Comparison of ENCODE assay signal across 9 cellular contexts in the genomic region with DNA sequence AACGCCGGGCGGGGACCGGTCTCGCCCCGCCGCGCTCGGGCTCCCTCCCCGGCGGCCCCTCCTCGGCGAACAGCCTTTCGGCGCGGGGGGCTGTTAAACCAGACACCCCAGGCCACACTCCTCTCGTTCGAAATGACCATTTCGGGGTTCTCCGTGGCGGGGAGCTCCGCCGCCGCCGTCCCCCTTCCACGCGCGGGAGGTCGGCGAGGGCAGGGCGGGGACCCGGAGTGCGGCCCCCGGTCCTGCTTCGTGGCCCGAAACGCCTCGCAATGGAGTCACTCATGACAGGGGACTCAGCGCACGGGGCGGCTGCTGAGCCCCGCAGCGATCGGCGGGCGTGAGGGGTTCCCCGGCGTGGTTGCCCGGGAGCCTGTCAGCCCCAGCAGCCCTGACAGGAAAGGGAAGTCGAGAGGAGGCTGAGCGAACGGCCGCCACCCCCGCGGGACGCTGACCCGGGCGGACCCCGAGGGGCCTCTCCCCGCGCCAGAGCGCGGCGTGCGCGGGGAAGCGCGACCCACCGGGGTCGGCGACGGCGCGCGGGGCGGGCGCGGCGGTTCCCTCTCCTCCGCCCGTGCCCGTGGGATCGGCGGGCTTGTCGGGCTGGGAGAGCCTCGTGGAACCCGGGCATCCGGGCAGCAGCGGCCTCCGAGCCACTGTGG. TPM values are rescaled to one million over a fixed set of nuclear protein-coding genes. Genes with fewer than 3 reads are reported as not detected.
DNase-seq lines count a peak whose midpoint lies in the region; ATAC-seq, FAIRE-seq and TF ChIP-seq lines count a peak whose summit lies in the region.
"Had no signal": no experiment of that assay in that cellular context is flagged by ENCODE, and none has a peak within 500 bp of the region (broad histone marks: within the 10 kb centered on the region; RNA-seq: fewer than 3 reads in every experiment).

No MANE protein-coding gene starts in this region.

- peaks cover 15% of the 10 kb centered on the region for H3K4me1 Mint-ChIP-seq in activated T-cell treated with anti-CD3 and anti-CD28 coated beads, Interleukin-2, amount 50 U/mL, for 24 hours (ENCODE audit: low read depth)

- H3K9me3 ChIP-seq in pancreas, result no peaks in the 10 kb centered on the region

- peaks cover 29% of the 10 kb centered on the region for H3K27me3 Mint-ChIP-seq in activated T-cell treated with anti-CD3 and anti-CD28 coated beads, Interleukin-2, amount 50 U/mL, for 24 hours

- no peaks in the 10 kb centered on the region for H3K27me3 ChIP-seq in pancreas

- WGBS in pancreas, 2 donors, result 0% methylated on average over 66 to 90 of the region's 90 CpGs

- peak overlapping the region in 2 of 4 donors; percentile 33 to 57 for H3K27ac ChIP-seq in pancreas

- H3K9me3 Mint-ChIP-seq in activated T-cell treated with anti-CD3 and anti-CD28 coated beads, Interleukin-2, amount 50 U/mL, for 24 hours, result no peaks in the 10 kb centered on the region
- H3K9me3 Mint-ChIP-seq: neural crest cell had no signal

- no peak for FAIRE-seq in pancreas (lab: Jason Lieb, UNC)

- no peaks in the 10 kb centered on the region for H3K36me3 ChIP-seq in pancreas

- H3K4me3 Mint-ChIP-seq in activated T-cell treated with anti-CD3 and anti-CD28 coated beads, Interleukin-2, amount 50 U/mL, for 24 hours, result peak overlapping the region; percentile 76

- intact Hi-C loops in pancreas (cut with DNase I), result loop anchor here in 1 of 3 donors (5.0 kb wide), 1 partner anchor 132 kb away; no protein-coding TSS in a partner anchor

- DNase-seq in NCI-H2227 (lab: John Stamatoyannopoulos, UW; ENCODE audit: unreplicated experiment) (peak; percentile 37), NCI-H2227 treated with DMSO at 0.1 percent for 48 hours (lab: John Stamatoyannopoulos, UW) (no peak), NCI-H146 (lab: John Stamatoyannopoulos, UW) (peak; percentile 74), fibroblast of villous mesenchyme (ENCODE audit: low read depth) (peak; percentile 24), pancreas (peak in 2 of 6 donors; percentile 68 to 77), NCI-H187 (lab: John Stamatoyannopoulos, UW) (no peak)
- DNase-seq in activated T-cell treated with anti-CD3 and anti-CD28 coated beads, Interleukin-2, amount 50 U/mL, for 24 hours, result peak; percentile 72

- no peak for TF ChIP-seq CTCF in fibroblast of villous mesenchyme (IDR thresholded peaks at IDR 0.05; ENCODE audit: insufficient read depth, low read depth, low read length)
- no peak for TF ChIP-seq CTCF in pancreas (IDR thresholded peaks at IDR 0.05)

- no peaks in the 10 kb centered on the region for H3K36me3 Mint-ChIP-seq in activated T-cell treated with anti-CD3 and anti-CD28 coated beads, Interleukin-2, amount 50 U/mL, for 24 hours (ENCODE audit: low read depth)

- peak overlapping the region; percentile 71 for H3K27ac Mint-ChIP-seq in activated T-cell treated with anti-CD3 and anti-CD28 coated beads, Interleukin-2, amount 50 U/mL, for 24 hours

- ATAC-seq in HG02571 (IDR thresholded peaks at IDR 0.05; ENCODE audit: unreplicated experiment), result peak; percentile 40
- peak; percentile 21 to 43 (median 30) for ATAC-seq in pancreas

- H3K4me3 ChIP-seq in fibroblast of villous mesenchyme (ENCODE audit: low read depth, low read length) (peak overlapping the region; percentile 71), pancreas (peak overlapping the region; percentile 69 to 91 (median 86))

- peaks cover 0 to 4% (median 0%) of the 10 kb centered on the region in 3 donors for H3K4me1 ChIP-seq in pancreas

RNA-seq across cellular contexts. Expression of a gene that starts 0.5 kb away (rescaled TPM):
- total RNA-seq in fibroblast of villous mesenchyme (1.3 and 1.7 TPM in 2 replicates), pancreas (1 to 10 TPM; 1.3 to 2.5 (median 1.8) TPM)
- polyA plus RNA-seq in pancreas, result 1 to 10 TPM; 2.5 to 3.8 TPM

RNA-seq across cellular contexts. Expression of a gene that starts 26.8 kb away (rescaled TPM):
- total RNA-seq in fibroblast of villous mesenchyme (41.2 and 57.9 TPM in 2 replicates), pancreas (10 to 100 TPM; 11.7 to 26.6 (median 17.9) TPM)
- 10 to 100 TPM; 23.0 to 30.1 TPM for polyA plus RNA-seq in pancreas

Comparison
In these comparisons a context has a peak if more than half of its experiments do, and no peak if none do; other contexts are left out.
1. DNase-seq: peak in NCI-H2227 (single experiment), NCI-H146 (single experiment), activated T-cell treated with anti-CD3 and anti-CD28 coated beads, Interleukin-2, amount 50 U/mL, for 24 hours (single experiment) and fibroblast of villous mesenchyme (single experiment); none in NCI-H2227 treated with DMSO at 0.1 percent for 48 hours (single experiment) and NCI-H187 (0 of 2).